12 cellular contexts compared by ENCODE assay signal in the genomic region with DNA sequence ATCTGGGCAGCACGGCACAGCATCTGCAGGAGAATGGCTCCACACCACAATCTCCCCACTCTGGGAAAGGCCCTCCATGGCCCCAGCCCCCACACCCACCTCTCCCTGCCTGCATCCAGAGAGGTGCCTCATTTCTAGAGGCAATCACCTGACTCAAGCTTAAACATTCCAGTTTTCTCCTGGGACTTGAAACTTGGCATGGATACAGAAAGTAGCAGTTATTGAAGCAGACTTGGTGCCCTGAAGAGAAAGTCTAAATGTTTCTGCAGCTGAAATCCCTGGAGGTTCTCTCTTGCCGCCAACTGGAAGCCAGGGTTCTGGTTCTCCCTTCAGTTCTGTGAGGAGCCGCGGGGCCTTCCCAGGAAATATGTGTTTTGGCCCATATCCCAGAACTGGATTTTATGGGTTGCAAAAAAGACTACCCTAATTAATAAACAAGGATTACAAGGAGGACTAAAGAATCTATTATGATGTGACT.
DNase-seq lines count a peak whose midpoint lies in the region; ATAC-seq and TF ChIP-seq lines count a peak whose summit lies in the region.
"Had no signal": no experiment of that assay in that cellular context is flagged by ENCODE, and none has a peak within 500 bp of the region (broad histone marks: within the 10 kb centered on the region; RNA-seq: fewer than 3 reads in every experiment).

No MANE protein-coding gene starts in this region.

- peaks cover 18% of the 10 kb centered on the region for H3K4me1 ChIP-seq in smooth muscle cell (ENCODE audit: low read depth)

- peak overlapping the region; percentile 18 for H2AFZ ChIP-seq in smooth muscle cell (ENCODE audit: low read depth)

- H3K27me3 Mint-ChIP-seq in T-helper 17 cell: peaks cover 8% of the 10 kb centered on the region
- H3K27me3 Mint-ChIP-seq: activated naive CD8-positive, alpha-beta T cell had no signal

- H3K4me3 ChIP-seq in fibroblast of pulmonary artery (replicated peaks; ENCODE audit: low read depth, low read length) (no peak overlapping the region), smooth muscle cell (no peak overlapping the region)
- H3K4me3 ChIP-seq: sigmoid colon had no signal

- H4K20me1 ChIP-seq in smooth muscle cell (ENCODE audit: low read depth): no peaks in the 10 kb centered on the region

- H3K79me2 ChIP-seq in smooth muscle cell (ENCODE audit: low read depth): no peaks in the 10 kb centered on the region

- H3K4me2 ChIP-seq in smooth muscle cell: no peak overlapping the region

- ATAC-seq in HG02840 (IDR thresholded peaks at IDR 0.05; ENCODE audit: low FRiP score, unreplicated experiment) (no peak), T-helper 17 cell (no peak), GM19455 (IDR thresholded peaks at IDR 0.05; ENCODE audit: unreplicated experiment) (no peak)

- TF ChIP-seq CTCF in fibroblast of pulmonary artery (IDR thresholded peaks at IDR 0.05; ENCODE audit: low read length, missing control alignments): no peak
- TF ChIP-seq CTCF in smooth muscle cell (IDR thresholded peaks at IDR 0.05; ENCODE audit: borderline replicate concordance, insufficient read depth, poor library complexity, severe bottlenecking): no peak

- H3K36me3 ChIP-seq in smooth muscle cell (ENCODE audit: low read depth): no peaks in the 10 kb centered on the region
- H3K36me3 ChIP-seq: sigmoid colon had no signal

- no peak overlapping the region for H3K4me3 Mint-ChIP-seq in T-helper 17 cell
- H3K4me3 Mint-ChIP-seq: activated naive CD8-positive, alpha-beta T cell; T-helper 2 cell treated with Interferon-gamma antibody and Interleukin-4, amounts not matched to agents 5 μg/mL and 100 μg/mL, for 36 hours had no signal

- DNase-seq in NCI-H2171 treated with DMSO at 0.1 percent for 48 hours (lab: John Stamatoyannopoulos, UW): peak; percentile 35
- DNase-seq in NCI-H2171 (lab: John Stamatoyannopoulos, UW): no peak
- peak; percentile 15 for DNase-seq in SK-MEL-5 (ENCODE audit: low read depth, low spot score)
- DNase-seq in fibroblast of pulmonary artery (ENCODE audit: low read depth): peak; percentile 80
- DNase-seq in smooth muscle cell (lab: John Stamatoyannopoulos, UW; ENCODE audit: unreplicated experiment): no peak
- DNase-seq in T-helper 17 cell: no peak
- DNase-seq: NCI-H146, sigmoid colon had no signal

- in situ Hi-C loops in SK-MEL-5 (cut with HindIII; ENCODE audit: low pct_unique_long_range_greater_than_20kb, low sequenced_read_pairs): no loop called here

- no peaks in the 10 kb centered on the region for H3K9me3 ChIP-seq in smooth muscle cell (replicated peaks; ENCODE audit: low read depth)
- no peaks in the 10 kb centered on the region for H3K9me3 ChIP-seq in T-helper 17 cell (ENCODE audit: control insufficient read depth, low read length, poor library complexity, severe bottlenecking)
- H3K9me3 ChIP-seq: sigmoid colon had no signal

- H3K36me3 Mint-ChIP-seq in T-helper 17 cell (ENCODE audit: low read depth): no peaks in the 10 kb centered on the region
- H3K36me3 Mint-ChIP-seq: activated naive CD8-positive, alpha-beta T cell had no signal

- peak overlapping the region; percentile 8 for H3K27ac ChIP-seq in smooth muscle cell (ENCODE audit: low read depth)
- H3K27ac ChIP-seq: sigmoid colon had no signal

- H3F3A ChIP-seq in smooth muscle cell (ENCODE audit: low read depth): peaks cover 5% of the 10 kb centered on the region

- 71% methylated on average over 4 of the region's 4 CpGs for WGBS in smooth muscle cell (ENCODE audit: low lambda C conversion rate)

- no peak overlapping the region for H3K9ac ChIP-seq in smooth muscle cell (ENCODE audit: low read depth)

- peaks cover 9% of the 10 kb centered on the region for H3K4me1 Mint-ChIP-seq in T-helper 17 cell

- H3K27ac Mint-ChIP-seq in T-helper 17 cell: no peak overlapping the region
- H3K27ac Mint-ChIP-seq: activated naive CD8-positive, alpha-beta T cell; T-helper 2 cell treated with Interferon-gamma antibody and Interleukin-4, amounts not matched to agents 5 μg/mL and 100 μg/mL, for 36 hours had no signal

- H3K27me3 ChIP-seq in smooth muscle cell (ENCODE audit: low read depth): no peaks in the 10 kb centered on the region
- H3K27me3 ChIP-seq: sigmoid colon had no signal

Comparison
In these comparisons a context has a peak if more than half of its experiments do, and no peak if none do; other contexts are left out.
1. DNase-seq: peak in NCI-H2171 treated with DMSO at 0.1 percent for 48 hours (single experiment), SK-MEL-5 (single experiment) and fibroblast of pulmonary artery (single experiment); none in NCI-H2171 (single experiment), smooth muscle cell (single experiment) and T-helper 17 cell (0 of 3).